Comparison of ENCODE assay signal across 9 cellular contexts in the genomic region with DNA sequence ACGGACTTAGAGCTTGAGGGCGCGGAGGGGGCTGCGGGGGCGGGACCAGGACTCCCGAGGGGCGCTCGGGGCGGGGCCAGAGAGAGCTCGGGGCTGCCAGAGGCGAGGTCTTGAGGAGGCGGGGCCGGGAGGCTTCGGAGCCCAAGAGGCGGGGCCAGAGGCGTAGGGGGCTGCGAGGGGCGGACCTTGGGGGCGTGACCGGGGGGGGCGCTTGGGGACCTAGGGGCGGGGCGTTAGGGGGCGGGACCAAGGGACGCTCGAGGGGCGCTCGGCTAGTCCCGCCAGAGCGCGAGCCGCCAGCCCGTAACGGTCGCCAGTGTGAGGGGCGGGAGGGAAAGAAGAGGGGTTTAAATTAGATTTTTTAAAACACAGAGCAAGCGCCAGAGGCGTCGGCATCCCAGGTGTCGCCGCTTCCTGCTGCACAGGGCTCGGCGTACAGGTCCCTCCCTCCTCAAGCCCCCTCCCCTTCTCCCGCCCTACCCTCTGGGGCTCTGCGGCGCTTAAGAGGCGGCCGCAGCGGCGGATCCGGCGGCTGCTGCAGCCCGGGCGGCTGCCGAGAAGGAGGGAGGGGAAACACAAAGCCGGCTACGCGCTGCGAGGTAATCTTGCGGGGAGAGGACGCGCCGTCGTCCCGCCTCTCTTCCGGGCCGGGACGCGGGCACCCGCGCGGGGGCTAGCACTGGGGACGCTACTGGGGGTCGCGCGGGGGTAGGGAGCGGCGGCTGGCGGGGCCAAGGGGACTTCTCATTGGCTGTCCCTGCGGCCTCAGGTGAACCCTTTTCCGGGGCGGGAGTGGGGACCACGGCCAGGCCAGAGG. TPM values are rescaled to one million over a fixed set of nuclear protein-coding genes. Genes with fewer than 3 reads are reported as not detected.
A peak's percentile ranks its signal among the peaks of the same experiment; 100 is the strongest.
DNase-seq lines count a peak whose midpoint lies in the region; ATAC-seq, FAIRE-seq and TF ChIP-seq lines count a peak whose summit lies in the region.
"Had no signal": no experiment of that assay in that cellular context is flagged by ENCODE, and none has a peak within 500 bp of the region (broad histone marks: within the 10 kb centered on the region; RNA-seq: fewer than 3 reads in every experiment).

A gene with protein sequence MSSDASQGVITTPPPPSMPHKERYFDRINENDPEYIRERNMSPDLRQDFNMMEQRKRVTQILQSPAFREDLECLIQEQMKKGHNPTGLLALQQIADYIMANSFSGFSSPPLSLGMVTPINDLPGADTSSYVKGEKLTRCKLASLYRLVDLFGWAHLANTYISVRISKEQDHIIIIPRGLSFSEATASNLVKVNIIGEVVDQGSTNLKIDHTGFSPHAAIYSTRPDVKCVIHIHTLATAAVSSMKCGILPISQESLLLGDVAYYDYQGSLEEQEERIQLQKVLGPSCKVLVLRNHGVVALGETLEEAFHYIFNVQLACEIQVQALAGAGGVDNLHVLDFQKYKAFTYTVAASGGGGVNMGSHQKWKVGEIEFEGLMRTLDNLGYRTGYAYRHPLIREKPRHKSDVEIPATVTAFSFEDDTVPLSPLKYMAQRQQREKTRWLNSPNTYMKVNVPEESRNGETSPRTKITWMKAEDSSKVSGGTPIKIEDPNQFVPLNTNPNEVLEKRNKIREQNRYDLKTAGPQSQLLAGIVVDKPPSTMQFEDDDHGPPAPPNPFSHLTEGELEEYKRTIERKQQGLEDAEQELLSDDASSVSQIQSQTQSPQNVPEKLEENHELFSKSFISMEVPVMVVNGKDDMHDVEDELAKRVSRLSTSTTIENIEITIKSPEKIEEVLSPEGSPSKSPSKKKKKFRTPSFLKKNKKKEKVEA (plus strand): TSS at position 284 of the 817 bp plus-strand sequence. CDS start 92,670 bp downstream, outside the sequence.

- TF ChIP-seq RAD21 in HepG2 (CRISPR knock-in tag; IDR thresholded peaks at IDR 0.05) = no peak

- POLR2A ChIA-PET in HepG2 (lab: Yijun Ruan, JAX) = interaction anchor here (0.7 to 3.5 kb wide), 22 partner anchors 9 to 864 kb away, joined by 3 to 70 read pairs (median 4); a partner anchor contains a TSS

- H3K79me2 ChIP-seq in HepG2 (ENCODE audit: insufficient read depth, low read length) = peaks cover 45% of the 10 kb centered on the region

- WGBS in HepG2 (ENCODE audit: low lambda C conversion rate) = 3% methylated on average over 25 of the region's 83 CpGs

- intact Hi-C loops in dendritic cell treated with granulocyte-macrophage colony-stimulating factor and Interleukin-4, amounts not matched to agents 40 ng/mL and 50 ng/mL, for 4 days (cut with micrococcal nuclease) = loop anchor here (1.0 to 10.0 kb wide), 4 partner anchors 12 to 487 kb away; a partner anchor contains a TSS
- intact Hi-C loops in HepG2 (cut with micrococcal nuclease; ENCODE audit: unreplicated experiment) = loop anchor here (1.0 to 5.0 kb wide), 5 partner anchors 31 to 123 kb away; no protein-coding TSS in a partner anchor

- DNase-seq in BE2C (peak; percentile 99), NCI-H748 (lab: John Stamatoyannopoulos, UW; ENCODE audit: unreplicated experiment) (peak; percentile 90), HepG2 (ENCODE audit: low spot score) (peak; percentile 92)
- DNase-seq in activated CD4-positive, alpha-beta T cell treated with anti-CD3 and anti-CD28 coated beads, Interleukin-2, amount 50 U/mL, for 4 hours = peak; percentile 84 to 87
- DNase-seq in stimulated activated CD4-positive, alpha-beta T cell treated with anti-CD3 and anti-CD28 coated beads, Interleukin-4, amount 100 ng/mL, for 1 hour = peak; percentile 92

- H3K36me3 ChIP-seq in BE2C (no peaks in the 10 kb centered on the region), HepG2 (replicated peaks in 1 of 2; ENCODE audit: control insufficient read depth in 1 of 2, insufficient read depth in 2 of 2, low read length in 2 of 2) (no peaks in the 10 kb centered on the region)

- H3K9me3 Mint-ChIP-seq in dendritic cell treated with granulocyte-macrophage colony-stimulating factor and Interleukin-4, amounts not matched to agents 40 ng/mL and 50 ng/mL, for 4 days = no peaks in the 10 kb centered on the region
- H3K9me3 Mint-ChIP-seq: nephron had no signal

- TF ChIP-seq CTCF in BE2C (IDR thresholded peaks at IDR 0.05; ENCODE audit: low read depth, low read length) = no peak
- no peak for TF ChIP-seq CTCF in HepG2 (CRISPR knock-in tag; IDR thresholded peaks at IDR 0.05)

- H3K4me1 ChIP-seq in BE2C (peaks cover 22% of the 10 kb centered on the region), HepG2 (ENCODE audit: insufficient read depth, low read length) (peaks cover 63% of the 10 kb centered on the region)

- no peaks in the 10 kb centered on the region for H3K27me3 Mint-ChIP-seq in dendritic cell treated with granulocyte-macrophage colony-stimulating factor and Interleukin-4, amounts not matched to agents 40 ng/mL and 50 ng/mL, for 4 days

- H3K4me1 Mint-ChIP-seq in dendritic cell treated with granulocyte-macrophage colony-stimulating factor and Interleukin-4, amounts not matched to agents 40 ng/mL and 50 ng/mL, for 4 days (ENCODE audit: low read depth) = peaks cover 32% of the 10 kb centered on the region

- H3K4me3 ChIP-seq in BE2C (ENCODE audit: low read depth, low read length) = peak within 1 kb of the TSS; percentile 84
- H3K4me3 ChIP-seq in HepG2 (replicated peaks in 1 of 3; ENCODE audit: insufficient read depth in 1 of 3, low read depth in 2 of 3, low read length in 3 of 3) = peak within 1 kb of the TSS; percentile 77 to 94 (median 85)

- FAIRE-seq in HepG2 (lab: Jason Lieb, UNC) = no peak

- H3K27ac ChIP-seq in HepG2 (ENCODE audit: extremely low read length, insufficient read depth, low read length) = peak within 1 kb of the TSS; percentile 98

- TF ChIP-seq EP300 in HepG2 (IDR thresholded peaks at IDR 0.05; ENCODE audit: low read depth in 2 of 2, low read length in 2 of 2) (no peak; a peak in 1 of 4 replicates), HepG2 (CRISPR knock-in tag; IDR thresholded peaks at IDR 0.05; ENCODE audit: borderline replicate concordance) (no peak)

- CTCF ChIA-PET in HepG2 (lab: Yijun Ruan, JAX; ENCODE audit: low intra/inter-chr PET ratio, low total read pairs) = no interaction called here

- in situ Hi-C loops in HepG2 (cut with HindIII; ENCODE audit: extremely low pct_ligation_motif_present, low pct_unique_long_range_greater_than_20kb) = loop anchor here (5.0 to 25.0 kb wide), 2 partner anchors 41 to 121 kb away; no protein-coding TSS in a partner anchor

- peak; percentile 34 for ATAC-seq in HG03378 (IDR thresholded peaks at IDR 0.05; ENCODE audit: unreplicated experiment)
- ATAC-seq in HepG2 = peak; percentile 85

- no peaks in the 10 kb centered on the region for H3K9me3 ChIP-seq in BE2C
- H3K9me3 ChIP-seq in HepG2 (ENCODE audit: low read length) = no peaks in the 10 kb centered on the region

- peaks cover 10% of the 10 kb centered on the region for H3K36me3 Mint-ChIP-seq in dendritic cell treated with granulocyte-macrophage colony-stimulating factor and Interleukin-4, amounts not matched to agents 40 ng/mL and 50 ng/mL, for 4 days (ENCODE audit: low read depth)

- H3K27me3 ChIP-seq in BE2C (no peaks in the 10 kb centered on the region), HepG2 (ENCODE audit: control insufficient read depth in 1 of 2, insufficient read depth in 2 of 2, low read length in 2 of 2) (no peaks in the 10 kb centered on the region)

- peak within 1 kb of the TSS; percentile 92 for H3K9ac ChIP-seq in HepG2 (ENCODE audit: insufficient read depth, low read depth, low read length)

- peak within 1 kb of the TSS; percentile 97 for H3K4me3 Mint-ChIP-seq in dendritic cell treated with granulocyte-macrophage colony-stimulating factor and Interleukin-4, amounts not matched to agents 40 ng/mL and 50 ng/mL, for 4 days
- H3K4me3 Mint-ChIP-seq: nephron had no signal

- H2AFZ ChIP-seq in HepG2 (ENCODE audit: low read length) = peak within 1 kb of the TSS; percentile 0

- BruUV-seq in HepG2 (replicated peaks; lab: Mats Ljungman, UMichigan) = no TSS peak

- TF ChIP-seq POLR2A in GM19099 (IDR thresholded peaks at IDR 0.05; ENCODE audit: extremely low read depth, insufficient read length, low read depth) (peak; percentile 80), HepG2 (IDR thresholded peaks at IDR 0.05; ENCODE audit: insufficient read depth in 1 of 2, low read depth in 2 of 2, low read length in 2 of 2) (peak; percentile 74 to 80)

- peak within 1 kb of the TSS; percentile 96 for H3K4me2 ChIP-seq in HepG2 (ENCODE audit: low read depth, low read length)

- H3K27ac Mint-ChIP-seq in dendritic cell treated with granulocyte-macrophage colony-stimulating factor and Interleukin-4, amounts not matched to agents 40 ng/mL and 50 ng/mL, for 4 days = no peak within 1 kb of the TSS

- H4K20me1 ChIP-seq in HepG2 (ENCODE audit: insufficient read depth, low read length) = no peaks in the 10 kb centered on the region

TF ChIP-seq in HepG2, 621 proteins besides CTCF, POLR2A, EP300 and RAD21 (continues in another document):
- TF ChIP-seq ZNF598 (CRISPR knock-in tag; IDR thresholded peaks at IDR 0.05; ENCODE audit: borderline replicate concordance) (no peak), ZNF768 (CRISPR knock-in tag; IDR thresholded peaks at IDR 0.05) (0 out of 2 replicates have a peak, but pooled peaks have one; percentile 11), SETDB1 (CRISPR knock-in tag; IDR thresholded peaks at IDR 0.05; ENCODE audit: borderline replicate concordance) (no peak)

RNA-seq across cellular contexts. Expression of the gene that starts here (rescaled TPM):
- 26.0 TPM for polyA plus RNA-seq in BE2C (2012; ENCODE audit: insufficient read depth, insufficient read length, low read depth)
- total RNA-seq in HepG2 (2016; rRNA removed; fragmentation: Illumina TruSeq; extraction: Trizol) = 57.5 and 70.2 TPM in 2 replicates
- total RNA-seq in HepG2 (2016; cell fraction: cytosol; rRNA removed; fragmentation: Illumina TruSeq; extraction: Trizol; ENCODE audit: low read depth) = 23.9 and 30.3 TPM in 2 replicates
- total RNA-seq in HepG2 (2016; cell fraction: insoluble cytoplasmic fraction; rRNA removed; fragmentation: Illumina TruSeq; extraction: Trizol) = 57.4 and 65.2 TPM in 2 replicates
- 25.0 and 26.6 TPM in 2 replicates for total RNA-seq in HepG2 (2016; cell fraction: membrane; rRNA removed; fragmentation: Illumina TruSeq; extraction: Trizol)
- total RNA-seq in HepG2 (2016; cell fraction: nucleus; rRNA removed; fragmentation: Illumina TruSeq; extraction: Trizol) = 41.3 and 58.5 TPM in 2 replicates
- polyA plus RNA-seq in HepG2 (2011; rRNA removed) = 40.0 and 44.7 TPM in 2 replicates
- 33.8 and 59.5 TPM in 2 replicates for polyA plus RNA-seq in HepG2 (2011; cell fraction: cytosol; rRNA removed)
- 62.7 and 102 TPM in 2 replicates for polyA plus RNA-seq in HepG2 (2011; cell fraction: nucleus; rRNA removed)
- polyA plus RNA-seq in HepG2 (2012) = 29.2 and 48.3 TPM in 2 replicates
- polyA plus RNA-seq in HepG2 (2016; cell fraction: cytosol; fragmentation: Illumina TruSeq; extraction: Trizol; ENCODE audit: low read depth) = 1.4 and 1.6 TPM in 2 replicates
- 44.7 and 44.8 TPM in 2 replicates for polyA plus RNA-seq in HepG2 (2016; cell fraction: insoluble cytoplasmic fraction; fragmentation: Illumina TruSeq; extraction: Trizol; ENCODE audit: low read depth)
- 5.5 and 6.0 TPM in 2 replicates for polyA plus RNA-seq in HepG2 (2016; cell fraction: membrane; fragmentation: Illumina TruSeq; extraction: Trizol; ENCODE audit: low read depth)
- polyA plus RNA-seq in HepG2 (2016; cell fraction: nucleus; fragmentation: Illumina TruSeq; extraction: Trizol; ENCODE audit: insufficient read depth, low read depth) = 53.5 and 57.5 TPM in 2 replicates
- 41.0 and 60.2 TPM in 2 replicates for polyA minus RNA-seq in HepG2 (2011; rRNA and poly(A)+ RNA removed; ENCODE audit: low replicate concordance)
- 34.7 and 44.4 TPM in 2 replicates for polyA minus RNA-seq in HepG2 (2011; cell fraction: cytosol; rRNA and poly(A)+ RNA removed)
- 91.9 and 114 TPM in 2 replicates for polyA minus RNA-seq in HepG2 (2011; cell fraction: nucleus; rRNA and poly(A)+ RNA removed)

Comparison
In these comparisons a context has a peak if more than half of its experiments do, and no peak if none do; other contexts are left out.
1. Peak in every context shown above with its lines: DNase-seq, ATAC-seq, H3K4me3 ChIP-seq and H3K27ac ChIP-seq.